ENCODE assay signal across 21 cellular contexts in genomic region chr16:1070084-1070987, GRCh38. TPM values are rescaled to one million over a fixed set of nuclear protein-coding genes. Genes with fewer than 3 reads are reported as not detected.
DNase-seq lines count a peak whose midpoint lies in the region; ATAC-seq and TF ChIP-seq lines count a peak whose summit lies in the region.
"Had no signal": no experiment of that assay in that cellular context is flagged by ENCODE, and none has a peak within 500 bp of the region (broad histone marks: within the 10 kb centered on the region; RNA-seq: fewer than 3 reads in every experiment).

No MANE protein-coding gene starts in this region.

- no peaks in the 10 kb centered on the region for H3K9me3 Mint-ChIP-seq in activated CD8-positive, alpha-beta memory T cell treated with anti-CD3 and anti-CD28 coated beads, Interleukin-2, amount 10 ng/mL, durations not matched to agents 7 days and 5 days (ENCODE audit: low read depth)

- DNase-seq in COLO668 (lab: John Stamatoyannopoulos, UW; ENCODE audit: unreplicated experiment) (peak; percentile 15), H7 (peak; percentile 69), WERI-Rb-1 (peak; percentile 47), left kidney (ENCODE audit: low read depth, low spot score) (peak; percentile 63), suprapubic skin (ENCODE audit: low spot score in 2 of 2) (no peak)
- no peak for DNase-seq in activated CD8-positive, alpha-beta memory T cell treated with anti-CD3 and anti-CD28 coated beads, Interleukin-2, amount 10 ng/mL, durations not matched to agents 7 days and 5 days
- DNase-seq: EL, GF-D8, KBM-7, MM.1S, NCI-H1092, NCI-H146, NCI-H2029 treated with DMSO at 0.1 percent for 48 hours, NCI-H446, NCI-H526 treated with DMSO at 0.1 percent for 48 hours, Peyer's patch, SJCRH30 had no signal

- H3K4me3 ChIP-seq in H7 (ENCODE audit: insufficient read depth, low read depth, low read length) (no peak overlapping the region), WERI-Rb-1 (ENCODE audit: low read depth, low read length) (no peak overlapping the region), suprapubic skin (no peak overlapping the region)
- H3K4me3 ChIP-seq: A549, Peyer's patch, SJCRH30 had no signal

- TF ChIP-seq EP300 in suprapubic skin (IDR thresholded peaks at IDR 0.05): no peak

- no peaks in the 10 kb centered on the region for H3K4me1 ChIP-seq in suprapubic skin
- H3K4me1 ChIP-seq: Peyer's patch had no signal

- H3K36me3 ChIP-seq in H7 (replicated peaks; ENCODE audit: control insufficient read depth, insufficient read depth, low read length) (no peaks in the 10 kb centered on the region), WERI-Rb-1 (peaks cover 3% of the 10 kb centered on the region; the same call in 1 of the 2 replicates), suprapubic skin (no peaks in the 10 kb centered on the region)
- H3K36me3 ChIP-seq: Peyer's patch, SJCRH30 had no signal

- H3K27ac ChIP-seq in WERI-Rb-1: no peak overlapping the region
- no peak overlapping the region for H3K27ac ChIP-seq in suprapubic skin
- H3K27ac ChIP-seq: A549, Peyer's patch, SJCRH30 had no signal

- TF ChIP-seq CTCF in WERI-Rb-1 (IDR thresholded peaks at IDR 0.05; ENCODE audit: low read depth, low read length): no peak
- no peak for TF ChIP-seq CTCF in suprapubic skin (IDR thresholded peaks at IDR 0.05)

- no peak overlapping the region for H3K4me3 Mint-ChIP-seq in activated CD8-positive, alpha-beta memory T cell treated with anti-CD3 and anti-CD28 coated beads, Interleukin-2, amount 10 ng/mL, durations not matched to agents 7 days and 5 days
- H3K4me3 Mint-ChIP-seq: B cell, CD14-positive monocyte had no signal

- CTCF ChIA-PET in activated CD8-positive, alpha-beta memory T cell treated with anti-CD3 and anti-CD28 coated beads, Interleukin-2, amount 10 ng/mL, durations not matched to agents 7 days and 5 days (lab: Charles Lee): interaction anchor here (1.0 kb wide), 1 partner anchor 12 kb away, joined by 4 read pairs; no protein-coding TSS in a partner anchor

- 20% methylated on average over 3 of the region's 38 CpGs for WGBS in suprapubic skin

- ATAC-seq in activated CD8-positive, alpha-beta memory T cell treated with anti-CD3 and anti-CD28 coated beads, Interleukin-2, amount 10 ng/mL, durations not matched to agents 7 days and 5 days: no peak
- no peak for ATAC-seq in GM21723 (IDR thresholded peaks at IDR 0.05; ENCODE audit: unreplicated experiment)
- ATAC-seq: A549 had no signal

- no peak overlapping the region for H3K27ac Mint-ChIP-seq in activated CD8-positive, alpha-beta memory T cell treated with anti-CD3 and anti-CD28 coated beads, Interleukin-2, amount 10 ng/mL, durations not matched to agents 7 days and 5 days
- H3K27ac Mint-ChIP-seq: B cell had no signal

- peaks cover 5% of the 10 kb centered on the region for H3K4me1 Mint-ChIP-seq in activated CD8-positive, alpha-beta memory T cell treated with anti-CD3 and anti-CD28 coated beads, Interleukin-2, amount 10 ng/mL, durations not matched to agents 7 days and 5 days
- H3K4me1 Mint-ChIP-seq: B cell, CD14-positive monocyte had no signal

- TF ChIP-seq POLR2A in suprapubic skin (IDR thresholded peaks at IDR 0.05): no peak

- H3K27me3 Mint-ChIP-seq in activated CD8-positive, alpha-beta memory T cell treated with anti-CD3 and anti-CD28 coated beads, Interleukin-2, amount 10 ng/mL, durations not matched to agents 7 days and 5 days: peaks cover 25% of the 10 kb centered on the region

- no peaks in the 10 kb centered on the region for H3K9me3 ChIP-seq in WERI-Rb-1 (ENCODE audit: severe bottlenecking)
- H3K9me3 ChIP-seq in suprapubic skin: no peaks in the 10 kb centered on the region
- H3K9me3 ChIP-seq: A549, Peyer's patch, SJCRH30 had no signal

- peaks cover 4% of the 10 kb centered on the region for H3K36me3 Mint-ChIP-seq in activated CD8-positive, alpha-beta memory T cell treated with anti-CD3 and anti-CD28 coated beads, Interleukin-2, amount 10 ng/mL, durations not matched to agents 7 days and 5 days
- H3K36me3 Mint-ChIP-seq: CD14-positive monocyte had no signal

- peaks cover 11% of the 10 kb centered on the region for H3K27me3 ChIP-seq in H7 (ENCODE audit: control insufficient read depth, insufficient read depth, low read length)
- no peaks in the 10 kb centered on the region for H3K27me3 ChIP-seq in WERI-Rb-1 (ENCODE audit: insufficient read depth, low read depth, severe bottlenecking)
- peaks cover 100% of the 10 kb centered on the region for H3K27me3 ChIP-seq in suprapubic skin

RNA-seq across cellular contexts. Expression of gene SSTR5, which starts 2.2 kb away (rescaled TPM):
- total RNA-seq in H7 (2014; rRNA removed; shearing (Covaris generic)): 0.18 and 0.21 TPM in 2 replicates
- 1 to 10 TPM in 1 of 4 donors, not detected in 3; 1.5 TPM for total RNA-seq in suprapubic skin
- total RNA-seq in activated CD8-positive, alpha-beta memory T cell treated with anti-CD3 and anti-CD28 coated beads, Interleukin-2, amount 10 ng/mL, durations not matched to agents 7 days and 5 days: not detected
- total RNA-seq: B cell had no signal

RNA-seq across cellular contexts. Expression of gene C1QTNF8, which starts 25.7 kb away (rescaled TPM):
- not detected in 2 replicates for total RNA-seq in H7 (2014; rRNA removed; shearing (Covaris generic))
- total RNA-seq in suprapubic skin: not detected
- total RNA-seq in activated CD8-positive, alpha-beta memory T cell treated with anti-CD3 and anti-CD28 coated beads, Interleukin-2, amount 10 ng/mL, durations not matched to agents 7 days and 5 days: not detected
- total RNA-seq: B cell, Peyer's patch, SJCRH30 had no signal

Comparison
In these comparisons a context has a peak if more than half of its experiments do, and no peak if none do; other contexts are left out.
1. DNase-seq: peak in COLO668 (single experiment), H7 (single experiment), WERI-Rb-1 (single experiment) and left kidney (single experiment); none in suprapubic skin (0 of 2) and activated CD8-positive, alpha-beta memory T cell treated with anti-CD3 and anti-CD28 coated beads, Interleukin-2, amount 10 ng/mL, durations not matched to agents 7 days and 5 days (single experiment).